ENCODE assay signal across 8 cellular contexts in the genomic region with DNA sequence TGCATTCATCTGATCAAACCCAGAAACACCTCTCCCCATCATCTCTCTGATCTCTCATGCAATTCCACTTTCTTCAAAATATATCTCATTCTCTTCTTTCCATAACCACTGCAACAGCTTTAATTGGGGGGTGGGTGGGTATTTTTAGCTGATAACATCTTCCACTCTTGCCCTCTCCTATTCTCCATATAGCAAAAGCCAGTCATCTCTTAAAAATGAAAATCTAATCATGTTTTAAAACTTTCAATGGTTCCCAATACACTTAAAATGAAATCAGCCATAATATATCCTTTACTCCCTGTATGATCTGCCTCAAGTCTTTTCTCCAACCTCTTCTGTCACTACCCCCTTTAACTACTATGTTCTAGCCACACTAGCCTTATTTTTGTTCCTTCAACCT. TPM values are rescaled to one million over a fixed set of nuclear protein-coding genes. Genes with fewer than 3 reads are reported as not detected.
DNase-seq lines count a peak whose midpoint lies in the region; FAIRE-seq and TF ChIP-seq lines count a peak whose summit lies in the region.

No MANE protein-coding gene starts in this region.

- H3K27ac Mint-ChIP-seq in activated CD4-positive, alpha-beta T cell treated with anti-CD3 and anti-CD28 coated beads, Interleukin-2, amount 10 ng/mL, durations not matched to agents 24 days and 14 days, result peak overlapping the region; percentile 100
- H3K27ac Mint-ChIP-seq in activated T-helper 2 cell treated with anti-CD3 and anti-CD28 coated beads, Interferon-gamma antibody, Interleukin-2, Interleukin-4, amounts not matched to agents 10 μg/mL and 5 μg/mL and 100 μg/mL, durations not matched to agents 14 hours and 24 hours and 36 hours, result peak overlapping the region; percentile 100

- peaks cover 15% of the 10 kb centered on the region for H3K4me1 ChIP-seq in keratinocyte (ENCODE audit: control insufficient read depth, extremely low read depth, insufficient read depth, low read length)
- H3K4me1 ChIP-seq in stomach smooth muscle (ENCODE audit: control insufficient read depth, insufficient read depth, low read length), result peaks cover 6% of the 10 kb centered on the region

- peak overlapping the region; percentile 96 for H3K4me2 ChIP-seq in keratinocyte (ENCODE audit: control insufficient read depth, extremely low read depth, insufficient read depth, low read depth, low read length)

- peaks cover 48% of the 10 kb centered on the region for H3K36me3 Mint-ChIP-seq in activated CD4-positive, alpha-beta T cell treated with anti-CD3 and anti-CD28 coated beads, Interleukin-2, amount 10 ng/mL, durations not matched to agents 24 days and 14 days (ENCODE audit: low read depth)
- H3K36me3 Mint-ChIP-seq in activated T-helper 2 cell treated with anti-CD3 and anti-CD28 coated beads, Interferon-gamma antibody, Interleukin-2, Interleukin-4, amounts not matched to agents 10 μg/mL and 5 μg/mL and 100 μg/mL, durations not matched to agents 14 hours and 24 hours and 36 hours (ENCODE audit: low read depth), result peaks cover 66% of the 10 kb centered on the region

- dilution Hi-C loops in keratinocyte (cut with MboI; ENCODE audit: extremely low pct_ligation_motif_present, low sequenced_read_pairs), result no loop called here

- H3K4me3 Mint-ChIP-seq in activated CD4-positive, alpha-beta T cell treated with anti-CD3 and anti-CD28 coated beads, Interleukin-2, amount 10 ng/mL, durations not matched to agents 24 days and 14 days, result peak overlapping the region; percentile 92
- peak overlapping the region; percentile 99 for H3K4me3 Mint-ChIP-seq in activated T-helper 2 cell treated with anti-CD3 and anti-CD28 coated beads, Interferon-gamma antibody, Interleukin-2, Interleukin-4, amounts not matched to agents 10 μg/mL and 5 μg/mL and 100 μg/mL, durations not matched to agents 14 hours and 24 hours and 36 hours (ENCODE audit: low read depth)

- H3K9me3 ChIP-seq in keratinocyte (ENCODE audit: control insufficient read depth, low read depth, low read length) (no peaks in the 10 kb centered on the region), stomach smooth muscle (ENCODE audit: control insufficient read depth in 2 of 2, low read length in 2 of 2) (no peaks in the 10 kb centered on the region)

- H3K27me3 ChIP-seq in keratinocyte (ENCODE audit: control insufficient read depth, extremely low read depth, insufficient read depth, low read length) (no peaks in the 10 kb centered on the region), stomach smooth muscle (ENCODE audit: control insufficient read depth in 1 of 2, insufficient read depth in 2 of 2, low read length in 2 of 2) (no peaks in the 10 kb centered on the region)

- H3K9me3 Mint-ChIP-seq in activated CD4-positive, alpha-beta T cell treated with anti-CD3 and anti-CD28 coated beads, Interleukin-2, amount 10 ng/mL, durations not matched to agents 24 days and 14 days, result no peaks in the 10 kb centered on the region
- H3K9me3 Mint-ChIP-seq in activated T-helper 2 cell treated with anti-CD3 and anti-CD28 coated beads, Interferon-gamma antibody, Interleukin-2, Interleukin-4, amounts not matched to agents 10 μg/mL and 5 μg/mL and 100 μg/mL, durations not matched to agents 14 hours and 24 hours and 36 hours, result no peaks in the 10 kb centered on the region

- H3K9me1 ChIP-seq in keratinocyte (ENCODE audit: control insufficient read depth, extremely low read depth, insufficient read depth, low read length), result no peaks in the 10 kb centered on the region

- H3K27me3 Mint-ChIP-seq in activated CD4-positive, alpha-beta T cell treated with anti-CD3 and anti-CD28 coated beads, Interleukin-2, amount 10 ng/mL, durations not matched to agents 24 days and 14 days, result no peaks in the 10 kb centered on the region
- H3K27me3 Mint-ChIP-seq in activated T-helper 2 cell treated with anti-CD3 and anti-CD28 coated beads, Interferon-gamma antibody, Interleukin-2, Interleukin-4, amounts not matched to agents 10 μg/mL and 5 μg/mL and 100 μg/mL, durations not matched to agents 14 hours and 24 hours and 36 hours (ENCODE audit: low read depth), result no peaks in the 10 kb centered on the region

- H3K79me2 ChIP-seq in keratinocyte (ENCODE audit: control insufficient read depth, insufficient read depth, low read length), result peaks cover 81% of the 10 kb centered on the region

- no peak overlapping the region for H2AFZ ChIP-seq in keratinocyte (ENCODE audit: control insufficient read depth, low read length)

- H3K4me1 Mint-ChIP-seq in activated CD4-positive, alpha-beta T cell treated with anti-CD3 and anti-CD28 coated beads, Interleukin-2, amount 10 ng/mL, durations not matched to agents 24 days and 14 days, result peaks cover 37% of the 10 kb centered on the region
- H3K4me1 Mint-ChIP-seq in activated T-helper 2 cell treated with anti-CD3 and anti-CD28 coated beads, Interferon-gamma antibody, Interleukin-2, Interleukin-4, amounts not matched to agents 10 μg/mL and 5 μg/mL and 100 μg/mL, durations not matched to agents 14 hours and 24 hours and 36 hours (ENCODE audit: low read depth), result peaks cover 33% of the 10 kb centered on the region

- peaks cover 4% of the 10 kb centered on the region for H4K20me1 ChIP-seq in keratinocyte (ENCODE audit: control insufficient read depth, extremely low read depth, insufficient read depth, low read length)

- H3K27ac ChIP-seq in keratinocyte (ENCODE audit: control insufficient read depth, insufficient read depth, low read length), result peak overlapping the region; percentile 100
- no peak overlapping the region for H3K27ac ChIP-seq in stomach smooth muscle (ENCODE audit: low read length)
- H3K27ac ChIP-seq in substantia nigra (ENCODE audit: low read depth, low read length, poor library complexity, severe bottlenecking), result no peak overlapping the region

- FAIRE-seq in keratinocyte (lab: Jason Lieb, UNC), result no peak

- H3K4me3 ChIP-seq in keratinocyte (ENCODE audit: control insufficient read depth in 2 of 3, extremely low read depth in 1 of 3, insufficient read depth in 2 of 3, low read depth in 1 of 3, low read length in 3 of 3), result peak overlapping the region; percentile 94 to 99 (median 99)
- peak overlapping the region; percentile 93 to 100 for H3K4me3 ChIP-seq in stomach smooth muscle (ENCODE audit: low read length in 2 of 2)

- peak overlapping the region; percentile 100 for H3K9ac ChIP-seq in keratinocyte (ENCODE audit: control insufficient read depth, extremely low read depth, insufficient read depth, low read length)
- no peak overlapping the region for H3K9ac ChIP-seq in stomach smooth muscle (ENCODE audit: low read length in 2 of 2)

- no peak for TF ChIP-seq CTCF in keratinocyte (optimal IDR thresholded peaks at IDR 0.05 in 1 of 3, IDR thresholded peaks at IDR 0.05 in 1 of 3, conservative IDR thresholded peaks at IDR 0.05 in 1 of 3; ENCODE audit: extremely low read depth in 1 of 3, insufficient read depth in 2 of 3, low read length in 3 of 3)

- intact Hi-C loops in activated CD4-positive, alpha-beta T cell treated with anti-CD3 and anti-CD28 coated beads, Interleukin-2, amount 10 ng/mL, durations not matched to agents 24 days and 14 days (cut with micrococcal nuclease), result loop anchor here (2.0 to 10.0 kb wide), 6 partner anchors 16 to 1182 kb away; partner anchors contain the start of gene APBB1IP
- intact Hi-C loops in activated T-helper 2 cell treated with anti-CD3 and anti-CD28 coated beads, Interferon-gamma antibody, Interleukin-2, Interleukin-4, amounts not matched to agents 10 μg/mL and 5 μg/mL and 100 μg/mL, durations not matched to agents 14 hours and 24 hours and 36 hours (cut with micrococcal nuclease), result loop anchor here (10.0 kb wide), 2 partner anchors 352 to 668 kb away; partner anchors contain the start of gene RAB18

- DNase-seq in activated CD4-positive, alpha-beta T cell treated with anti-CD3 and anti-CD28 coated beads, Interleukin-2, amount 10 ng/mL, durations not matched to agents 24 days and 14 days, result no peak
- DNase-seq in activated CD4-positive, alpha-beta T cell treated with anti-CD3 and anti-CD28 coated beads, Interleukin-2, amount 50 U/mL, for 4 hours, result no peak
- DNase-seq in activated T-helper 2 cell treated with anti-CD3 and anti-CD28 coated beads, Interferon-gamma antibody, Interleukin-2, Interleukin-4, amounts not matched to agents 10 μg/mL and 5 μg/mL and 100 μg/mL, durations not matched to agents 14 hours and 24 hours and 36 hours (ENCODE audit: low spot score), result no peak
- DNase-seq in keratinocyte (ENCODE audit: low read depth, low spot score) (no peak), NCI-H187 (lab: John Stamatoyannopoulos, UW) (no peak), anterior cingulate cortex (lab: John Stamatoyannopoulos, UW) (no peak), substantia nigra (lab: John Stamatoyannopoulos, UW) (no peak)

- H3K36me3 ChIP-seq in keratinocyte (ENCODE audit: control insufficient read depth in 2 of 2, extremely low read depth in 1 of 2, insufficient read depth in 2 of 2, low read length in 2 of 2) (peaks cover 3 to 17% of the 10 kb centered on the region in 2 experiments), stomach smooth muscle (ENCODE audit: control insufficient read depth in 2 of 2, insufficient read depth in 2 of 2, low read length in 2 of 2) (peaks cover 2% of the 10 kb centered on the region in 2 donors)

RNA-seq across cellular contexts. Expression of gene YME1L1, which starts 1.5 kb away (rescaled TPM):
- total RNA-seq in activated CD4-positive, alpha-beta T cell treated with anti-CD3 and anti-CD28 coated beads, Interleukin-2, amount 10 ng/mL, durations not matched to agents 24 days and 14 days, result 134 and 149 TPM in 2 replicates
- 146 and 152 TPM in 2 replicates for total RNA-seq in activated T-helper 2 cell treated with anti-CD3 and anti-CD28 coated beads, Interferon-gamma antibody, Interleukin-2, Interleukin-4, amounts not matched to agents 10 μg/mL and 5 μg/mL and 100 μg/mL, durations not matched to agents 14 hours and 24 hours and 36 hours
- 61.2 to 117 TPM (median 71.0 TPM) in 3 replicates for polyA plus RNA-seq in keratinocyte
- 50.6 TPM for polyA plus RNA-seq in keratinocyte (2011; ENCODE audit: low read depth)
- 52.6 and 118 TPM in 2 replicates for polyA plus RNA-seq in keratinocyte (2011; cell fraction: cytosol; rRNA removed)
- 51.9 and 67.7 TPM in 2 replicates for polyA plus RNA-seq in keratinocyte (2011; cell fraction: nucleus; rRNA removed)
- 61.3 and 73.8 TPM in 2 replicates for polyA plus RNA-seq in keratinocyte (2012; ENCODE audit: low replicate concordance)
- 8.8 to 80.5 TPM (median 49.4 TPM) in 3 replicates for polyA minus RNA-seq in keratinocyte
- polyA minus RNA-seq in keratinocyte (2011; cell fraction: cytosol; rRNA and poly(A)+ RNA removed), result 69.8 TPM
- 41.0 and 87.0 TPM in 2 replicates for polyA minus RNA-seq in keratinocyte (2011; cell fraction: nucleus; rRNA and poly(A)+ RNA removed)

RNA-seq across cellular contexts. Expression of gene MASTL, which starts 2.5 kb away (rescaled TPM):
- 34.0 and 34.5 TPM in 2 replicates for total RNA-seq in activated CD4-positive, alpha-beta T cell treated with anti-CD3 and anti-CD28 coated beads, Interleukin-2, amount 10 ng/mL, durations not matched to agents 24 days and 14 days
- 26.7 and 29.7 TPM in 2 replicates for total RNA-seq in activated T-helper 2 cell treated with anti-CD3 and anti-CD28 coated beads, Interferon-gamma antibody, Interleukin-2, Interleukin-4, amounts not matched to agents 10 μg/mL and 5 μg/mL and 100 μg/mL, durations not matched to agents 14 hours and 24 hours and 36 hours
- polyA plus RNA-seq in keratinocyte, result 7.3 to 13.6 TPM (median 9.9 TPM) in 3 replicates
- polyA plus RNA-seq in keratinocyte (2011; ENCODE audit: low read depth), result 8.7 TPM
- polyA plus RNA-seq in keratinocyte (2011; cell fraction: cytosol; rRNA removed), result 4.8 and 8.6 TPM in 2 replicates
- 13.0 and 14.5 TPM in 2 replicates for polyA plus RNA-seq in keratinocyte (2011; cell fraction: nucleus; rRNA removed)
- polyA plus RNA-seq in keratinocyte (2012; ENCODE audit: low replicate concordance), result 8.3 and 11.4 TPM in 2 replicates
- 1.9 to 9.2 TPM (median 4.5 TPM) in 3 replicates for polyA minus RNA-seq in keratinocyte
- 4.2 TPM for polyA minus RNA-seq in keratinocyte (2011; cell fraction: cytosol; rRNA and poly(A)+ RNA removed)
- polyA minus RNA-seq in keratinocyte (2011; cell fraction: nucleus; rRNA and poly(A)+ RNA removed), result 5.0 and 10.8 TPM in 2 replicates

RNA-seq across cellular contexts. Expression of gene ANKRD26, which starts 52.4 kb away (rescaled TPM):
- 5.3 and 5.8 TPM in 2 replicates for total RNA-seq in activated CD4-positive, alpha-beta T cell treated with anti-CD3 and anti-CD28 coated beads, Interleukin-2, amount 10 ng/mL, durations not matched to agents 24 days and 14 days
- 5.5 and 6.5 TPM in 2 replicates for total RNA-seq in activated T-helper 2 cell treated with anti-CD3 and anti-CD28 coated beads, Interferon-gamma antibody, Interleukin-2, Interleukin-4, amounts not matched to agents 10 μg/mL and 5 μg/mL and 100 μg/mL, durations not matched to agents 14 hours and 24 hours and 36 hours
- 1.6 to 3.3 TPM (median 1.7 TPM) in 3 replicates for polyA plus RNA-seq in keratinocyte
- polyA plus RNA-seq in keratinocyte (2011; ENCODE audit: low read depth), result 19.7 TPM
- 1.2 and 1.9 TPM in 2 replicates for polyA plus RNA-seq in keratinocyte (2011; cell fraction: cytosol; rRNA removed)
- 3.7 and 4.3 TPM in 2 replicates for polyA plus RNA-seq in keratinocyte (2011; cell fraction: nucleus; rRNA removed)
- 3.2 and 3.9 TPM in 2 replicates for polyA plus RNA-seq in keratinocyte (2012; ENCODE audit: low replicate concordance)
- 0.59 to 5.4 TPM (median 1.9 TPM) in 3 replicates for polyA minus RNA-seq in keratinocyte
- 1.2 TPM for polyA minus RNA-seq in keratinocyte (2011; cell fraction: cytosol; rRNA and poly(A)+ RNA removed)
- polyA minus RNA-seq in keratinocyte (2011; cell fraction: nucleus; rRNA and poly(A)+ RNA removed), result 2.8 and 8.2 TPM in 2 replicates
